Comparison of ENCODE assay signal across 24 cellular contexts in genomic region chr6:14885471-14885987, GRCh38.
DNase-seq lines count a peak whose midpoint lies in the region; ATAC-seq, FAIRE-seq and TF ChIP-seq lines count a peak whose summit lies in the region.
"Had no signal": no experiment of that assay in that cellular context is flagged by ENCODE, and none has a peak within 500 bp of the region (broad histone marks: within the 10 kb centered on the region; RNA-seq: fewer than 3 reads in every experiment).

No MANE protein-coding gene starts in this region.

- 47% methylated on average over 7 of the region's 7 CpGs for WGBS in K562 (ENCODE audit: insufficient coverage, low coverage, missing lambda C conversion rate)

- no TSS peak for BruUV-seq in K562 (replicated peaks; lab: Mats Ljungman, UMichigan)

- peak in 1 of 4 experiments; percentile 10 for DNase-seq in K562 (ENCODE audit: extremely low read depth in 1 of 4, low spot score in 3 of 4)
- DNase-seq in fibroblast of the aortic adventitia (ENCODE audit: low read depth) = peak; percentile 25
- DNase-seq in upper lobe of right lung = no peak
- DNase-seq in breast epithelium (ENCODE audit: low spot score in 2 of 2) = no peak
- DNase-seq in 8988T = no peak
- DNase-seq: ACHN; Calu3; CD8-positive, alpha-beta memory T cell; DMS153; GDM1; H7; HFFc6; NCI-H1105; NCI-H146; NCI-H2081 treated with DMSO at 0.1 percent for 48 hours; NCI-H2171 treated with DMSO at 0.1 percent for 48 hours; NCI-H524 treated with DMSO at 0.1 percent for 48 hours; NCI-H82; Peyer's patch; SJCRH30 had no signal

- H3K4me3 ChIP-seq in HEK293 (ENCODE audit: low read depth, low read length) (no peak overlapping the region), K562 (no peak overlapping the region), fibroblast of the aortic adventitia (ENCODE audit: low read depth, low read length) (no peak overlapping the region), upper lobe of right lung (no peak overlapping the region), breast epithelium (no peak overlapping the region)
- H3K4me3 ChIP-seq: BLaER1 treated with 17β-estradiol and CSF1 and Interleukin-3, amounts not matched to agents 10 nM and 100 nM; Peyer's patch; SJCRH30 had no signal

- no peak overlapping the region for H3K4me2 ChIP-seq in K562 (ENCODE audit: insufficient read depth, low read length)

- no peaks in the 10 kb centered on the region for H4K20me1 ChIP-seq in K562 (replicated peaks; ENCODE audit: control insufficient read depth, insufficient read depth, low read length)
- H4K20me1 ChIP-seq: BLaER1 treated with 17β-estradiol and CSF1 and Interleukin-3, amounts not matched to agents 10 nM and 100 nM had no signal

- in situ Hi-C loops in K562 (cut with MboI) = no loop called here

- intact Hi-C loops in K562 (cut with micrococcal nuclease) (no loop called here), upper lobe of right lung (cut with DNase I) (no loop called here), breast epithelium (cut with DNase I; ENCODE audit: low total_unique reads) (no loop called here)

- CTCF ChIA-PET in HEK293 (lab: Yijun Ruan, JAX) = interaction anchor here (0.6 to 1.0 kb wide), 3 partner anchors 10 to 764 kb away, joined by 4 to 5 read pairs (median 5); no protein-coding TSS in a partner anchor
- CTCF ChIA-PET in K562 (lab: Yijun Ruan, JAX; ENCODE audit: low intra/inter-chr PET ratio) = no interaction called here

- H3K79me2 ChIP-seq in K562 (ENCODE audit: control insufficient read depth, insufficient read depth, low read length) = no peaks in the 10 kb centered on the region

- H3K36me3 ChIP-seq in HEK293 (ENCODE audit: control insufficient read depth in 2 of 2, insufficient read depth in 1 of 2, low read length in 2 of 2) (no peaks in the 10 kb centered on the region), K562 (ENCODE audit: control insufficient read depth, insufficient read depth, low read length) (no peaks in the 10 kb centered on the region), upper lobe of right lung (no peaks in the 10 kb centered on the region), breast epithelium (no peaks in the 10 kb centered on the region)
- H3K36me3 ChIP-seq: Peyer's patch, SJCRH30 had no signal

- TF ChIP-seq CTCF in HEK293 (tag by site-specific recombination; IDR thresholded peaks at IDR 0.05) (no peak), K562 (IDR thresholded peaks at IDR 0.05 in 2 of 3, conservative IDR thresholded peaks at IDR 0.05 in 1 of 3; ENCODE audit: insufficient read depth in 2 of 3, low read depth in 1 of 3, low read length in 3 of 3) (no peak), fibroblast of the aortic adventitia (IDR thresholded peaks at IDR 0.05; ENCODE audit: insufficient read depth, low read length) (no peak), upper lobe of right lung (IDR thresholded peaks at IDR 0.05) (no peak), breast epithelium (IDR thresholded peaks at IDR 0.05) (no peak)

- no peak overlapping the region for H3K27ac ChIP-seq in HEK293 (ENCODE audit: extremely low read depth, low read depth, low read length)
- no peak overlapping the region for H3K27ac ChIP-seq in K562 (ENCODE audit: extremely low read depth, low read depth, low read length)
- H3K27ac ChIP-seq in upper lobe of right lung = no peak overlapping the region
- H3K27ac ChIP-seq in breast epithelium = no peak overlapping the region
- H3K27ac ChIP-seq: Peyer's patch, SJCRH30 had no signal

- no peak for FAIRE-seq in K562 (lab: Jason Lieb, UNC)
- FAIRE-seq: GM19239 had no signal

- H2AFZ ChIP-seq in K562 (ENCODE audit: low read depth, low read length) = no peak overlapping the region

- ATAC-seq in K562 (no peak), upper lobe of right lung (peak; percentile 33), HG03565 (IDR thresholded peaks at IDR 0.05; ENCODE audit: unreplicated experiment) (no peak)

- H3K9me1 ChIP-seq in K562 (ENCODE audit: control insufficient read depth, insufficient read depth, low read length) = no peaks in the 10 kb centered on the region

- TF ChIP-seq RAD21 in K562 (CRISPR knock-in tag; conservative IDR thresholded peaks at IDR 0.05 in 1 of 2, IDR thresholded peaks at IDR 0.05 in 1 of 2) = no peak

- TF ChIP-seq POLR2A in K562 (conservative IDR thresholded peaks at IDR 0.05) (no peak), breast epithelium (IDR thresholded peaks at IDR 0.05) (no peak)

- H3K9me3 ChIP-seq in HEK293 (ENCODE audit: control insufficient read depth, insufficient read depth, low read depth, low read length) (no peaks in the 10 kb centered on the region), K562 (replicated peaks; ENCODE audit: control insufficient read depth, insufficient read depth, low read depth, low read length) (no peaks in the 10 kb centered on the region), upper lobe of right lung (no peaks in the 10 kb centered on the region), breast epithelium (no peaks in the 10 kb centered on the region)
- H3K9me3 ChIP-seq: Peyer's patch, SJCRH30 had no signal

- no peak for TF ChIP-seq EP300 in K562 (IDR thresholded peaks at IDR 0.05; ENCODE audit: low read length)

- POLR2A ChIA-PET in HEK293 (lab: Yijun Ruan, JAX) = interaction anchor here (0.6 kb wide), 1 partner anchor 109 kb away, joined by 4 read pairs; no protein-coding TSS in a partner anchor
- POLR2A ChIA-PET in K562 (lab: Yijun Ruan, JAX) = interaction anchor here (0.6 to 1.6 kb wide), 4 partner anchors 10 to 660 kb away, joined by 3 to 4 read pairs (median 4); no protein-coding TSS in a partner anchor

- H3K9ac ChIP-seq in K562 (ENCODE audit: insufficient read depth in 1 of 2, low read depth in 2 of 2, low read length in 2 of 2) = 0 out of 4 replicates have a peak overlapping the region, but pooled peaks of 1 of the 2 experiments have one; percentile 10

- peaks cover 10% of the 10 kb centered on the region for H3K4me1 ChIP-seq in HEK293 (ENCODE audit: control insufficient read depth, insufficient read depth, low read length)
- H3K4me1 ChIP-seq in K562 (replicated peaks in 1 of 2; ENCODE audit: control insufficient read depth in 2 of 2, insufficient read depth in 2 of 2, low read length in 2 of 2) = peaks cover 0 to 7% of the 10 kb centered on the region in 2 experiments; a peak in 2 of 5 replicates
- H3K4me1 ChIP-seq in upper lobe of right lung = peaks cover 8% of the 10 kb centered on the region
- H3K4me1 ChIP-seq in breast epithelium = no peaks in the 10 kb centered on the region

- no peaks in the 10 kb centered on the region for H3K27me3 ChIP-seq in K562 (ENCODE audit: control insufficient read depth in 2 of 2, insufficient read depth in 2 of 2, low read length in 2 of 2)
- H3K27me3 ChIP-seq in upper lobe of right lung = no peaks in the 10 kb centered on the region
- no peaks in the 10 kb centered on the region for H3K27me3 ChIP-seq in breast epithelium
- H3K27me3 ChIP-seq: BLaER1 treated with 17β-estradiol and CSF1 and Interleukin-3, amounts not matched to agents 10 nM and 100 nM; Peyer's patch; SJCRH30 had no signal

TF ChIP-seq in HEK293, 187 proteins besides CTCF, POLR2A, EP300 and RAD21:
- TF ChIP-seq ZFHX2 (tag by site-specific recombination; conservative IDR thresholded peaks at IDR 0.05) = peak; percentile 22; the same call in 1 of the 2 replicates
- TF ChIP-seq ZNF600 (tag by site-specific recombination; IDR thresholded peaks at IDR 0.05) = no peak

TF ChIP-seq in K562, 482 proteins besides CTCF, POLR2A, EP300 and RAD21 (continues in another document):
- TF ChIP-seq ZFP1 (CRISPR knock-in tag; IDR thresholded peaks at IDR 0.05) = no peak
- no peak for TF ChIP-seq ERF (CRISPR knock-in tag; IDR thresholded peaks at IDR 0.05)
- no peak for TF ChIP-seq CHD2 (IDR thresholded peaks at IDR 0.05; ENCODE audit: low read depth, low read length)
- TF ChIP-seq, protein P1, sequence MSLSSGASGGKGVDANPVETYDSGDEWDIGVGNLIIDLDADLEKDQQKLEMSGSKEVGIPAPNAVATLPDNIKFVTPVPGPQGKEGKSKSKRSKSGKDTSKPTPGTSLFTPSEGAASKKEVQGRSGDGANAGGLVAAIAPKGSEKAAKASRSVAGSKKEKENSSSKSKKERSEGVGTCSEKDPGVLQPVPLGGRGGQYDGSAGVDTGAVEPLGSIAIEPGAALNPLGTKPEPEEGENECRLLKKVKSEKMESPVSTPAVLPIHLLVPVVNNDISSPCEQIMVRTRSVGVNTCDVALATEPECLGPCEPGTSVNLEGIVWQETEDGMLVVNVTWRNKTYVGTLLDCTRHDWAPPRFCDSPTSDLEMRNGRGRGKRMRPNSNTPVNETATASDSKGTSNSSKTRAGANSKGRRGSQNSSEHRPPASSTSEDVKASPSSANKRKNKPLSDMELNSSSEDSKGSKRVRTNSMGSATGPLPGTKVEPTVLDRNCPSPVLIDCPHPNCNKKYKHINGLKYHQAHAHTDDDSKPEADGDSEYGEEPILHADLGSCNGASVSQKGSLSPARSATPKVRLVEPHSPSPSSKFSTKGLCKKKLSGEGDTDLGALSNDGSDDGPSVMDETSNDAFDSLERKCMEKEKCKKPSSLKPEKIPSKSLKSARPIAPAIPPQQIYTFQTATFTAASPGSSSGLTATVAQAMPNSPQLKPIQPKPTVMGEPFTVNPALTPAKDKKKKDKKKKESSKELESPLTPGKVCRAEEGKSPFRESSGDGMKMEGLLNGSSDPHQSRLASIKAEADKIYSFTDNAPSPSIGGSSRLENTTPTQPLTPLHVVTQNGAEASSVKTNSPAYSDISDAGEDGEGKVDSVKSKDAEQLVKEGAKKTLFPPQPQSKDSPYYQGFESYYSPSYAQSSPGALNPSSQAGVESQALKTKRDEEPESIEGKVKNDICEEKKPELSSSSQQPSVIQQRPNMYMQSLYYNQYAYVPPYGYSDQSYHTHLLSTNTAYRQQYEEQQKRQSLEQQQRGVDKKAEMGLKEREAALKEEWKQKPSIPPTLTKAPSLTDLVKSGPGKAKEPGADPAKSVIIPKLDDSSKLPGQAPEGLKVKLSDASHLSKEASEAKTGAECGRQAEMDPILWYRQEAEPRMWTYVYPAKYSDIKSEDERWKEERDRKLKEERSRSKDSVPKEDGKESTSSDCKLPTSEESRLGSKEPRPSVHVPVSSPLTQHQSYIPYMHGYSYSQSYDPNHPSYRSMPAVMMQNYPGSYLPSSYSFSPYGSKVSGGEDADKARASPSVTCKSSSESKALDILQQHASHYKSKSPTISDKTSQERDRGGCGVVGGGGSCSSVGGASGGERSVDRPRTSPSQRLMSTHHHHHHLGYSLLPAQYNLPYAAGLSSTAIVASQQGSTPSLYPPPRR (CRISPR knock-in tag; IDR thresholded peaks at IDR 0.05; ENCODE audit: borderline replicate concordance) = no peak
- TF ChIP-seq ZZZ3 (IDR thresholded peaks at IDR 0.05) = no peak
- TF ChIP-seq, protein P2, sequence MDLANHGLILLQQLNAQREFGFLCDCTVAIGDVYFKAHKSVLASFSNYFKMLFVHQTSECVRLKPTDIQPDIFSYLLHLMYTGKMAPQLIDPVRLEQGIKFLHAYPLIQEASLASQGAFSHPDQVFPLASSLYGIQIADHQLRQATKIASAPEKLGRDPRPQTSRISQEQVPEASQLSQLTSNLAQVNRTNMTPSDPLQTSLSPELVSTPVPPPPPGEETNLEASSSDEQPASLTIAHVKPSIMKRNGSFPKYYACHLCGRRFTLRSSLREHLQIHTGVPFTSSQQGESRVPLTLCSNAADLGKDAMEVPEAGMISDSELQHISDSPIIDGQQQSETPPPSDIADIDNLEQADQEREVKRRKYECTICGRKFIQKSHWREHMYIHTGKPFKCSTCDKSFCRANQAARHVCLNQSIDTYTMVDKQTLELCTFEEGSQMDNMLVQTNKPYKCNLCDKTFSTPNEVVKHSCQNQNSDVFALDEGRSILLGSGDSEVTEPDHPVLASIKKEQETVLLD (IDR thresholded peaks at IDR 0.05) = no peak
